In the genomic region with DNA sequence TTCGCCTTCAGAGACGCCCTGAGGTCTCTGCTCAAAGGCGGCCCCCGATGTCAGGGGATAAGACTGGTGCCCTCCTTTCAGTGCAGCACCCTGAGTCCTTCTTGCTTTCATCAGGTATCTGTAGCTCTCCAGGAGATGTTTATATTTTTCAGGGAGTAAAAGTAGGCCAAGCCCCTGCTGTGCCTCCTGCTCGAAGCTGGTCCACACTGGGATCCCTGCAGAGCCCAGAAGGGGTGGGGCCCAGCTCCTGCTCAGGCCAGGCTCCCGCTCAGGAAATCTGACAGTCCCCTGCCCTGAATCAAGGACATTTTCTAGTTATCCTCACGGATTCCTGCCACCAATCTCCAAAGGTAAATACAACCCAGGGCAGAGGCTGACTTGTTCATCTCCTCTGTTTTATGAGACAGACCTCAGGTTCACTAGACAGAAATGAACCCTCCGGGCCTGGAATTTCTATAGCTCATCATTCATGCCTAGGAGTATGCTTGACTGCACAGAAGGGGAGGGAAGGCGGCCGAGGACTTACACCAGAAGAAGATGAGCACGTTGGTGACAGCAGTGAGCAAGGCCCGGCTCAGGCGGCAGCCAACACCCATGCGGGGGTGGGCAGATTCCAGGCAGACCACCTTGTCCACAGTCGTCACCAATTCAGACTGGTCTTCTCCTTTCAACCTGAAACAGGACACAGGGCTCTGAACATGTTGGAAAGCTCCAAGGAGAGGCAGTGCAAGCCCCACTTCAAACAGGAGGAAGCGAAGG, we compare ENCODE assay signal across 18 cellular contexts. TPM values are rescaled to one million over a fixed set of nuclear protein-coding genes. Genes with fewer than 3 reads are reported as not detected.
DNase-seq lines count a peak whose midpoint lies in the region; ATAC-seq and TF ChIP-seq lines count a peak whose summit lies in the region.
"Had no signal": no experiment of that assay in that cellular context is flagged by ENCODE, and none has a peak within 500 bp of the region (broad histone marks: within the 10 kb centered on the region; RNA-seq: fewer than 3 reads in every experiment).

No MANE protein-coding gene starts in this region.

- no peak overlapping the region for H3K4me3 Mint-ChIP-seq in brain
- H3K4me3 Mint-ChIP-seq: CD4-positive, alpha-beta memory T cell had no signal

- no peak for TF ChIP-seq POLR2A in gastrocnemius medialis (IDR thresholded peaks at IDR 0.05)

- H3K36me3 ChIP-seq in left ventricle myocardium inferior (peaks cover 93% of the 10 kb centered on the region), mesenchymal stem cell (ENCODE audit: control insufficient read depth in 1 of 2, insufficient read depth in 2 of 2, low read depth in 1 of 2, low read length in 2 of 2) (peaks cover 78 to 96% of the 10 kb centered on the region in 2 experiments), gastrocnemius medialis (peaks cover 2 to 92% of the 10 kb centered on the region in 2 donors)

- peak; percentile 34 for DNase-seq in Right ventricle myocardium inferior (ENCODE audit: missing footprints)
- no peak for DNase-seq in left ventricle myocardium inferior
- no peak for DNase-seq in mesenchymal stem cell
- no peak for DNase-seq in gastrocnemius medialis
- DNase-seq in dermis blood vessel endothelial cell, result no peak
- DNase-seq: CD4-positive, alpha-beta memory T cell; DMS79 treated with DMSO at 0.1 percent for 48 hours; NCI-H1105 treated with DMSO at 0.1 percent for 48 hours; NCI-H1694 treated with DMSO at 0.1 percent for 48 hours; NCI-H2107; NCI-H2227 treated with DMSO at 0.1 percent for 48 hours; NCI-H524; Right ventricle myocardium superior had no signal

- peaks cover 64% of the 10 kb centered on the region for H3K4me1 Mint-ChIP-seq in brain

- H3K4me2 ChIP-seq in mesenchymal stem cell (ENCODE audit: low read length, poor library complexity, severe bottlenecking), result no peak overlapping the region

- H3K9ac ChIP-seq in mesenchymal stem cell (ENCODE audit: low read length), result no peak overlapping the region

- TF ChIP-seq CTCF in left ventricle myocardium inferior (IDR thresholded peaks at IDR 0.05; ENCODE audit: borderline replicate concordance) (no peak), brain (conservative IDR thresholded peaks at IDR 0.05) (no peak), gastrocnemius medialis (IDR thresholded peaks at IDR 0.05 in 4 of 5, conservative IDR thresholded peaks at IDR 0.05 in 1 of 5) (no peak)

- H3K23ac ChIP-seq in mesenchymal stem cell (ENCODE audit: low read length in 2 of 2), result no peak overlapping the region

- peak overlapping the region in 3 of 5 experiments; percentile 20 to 90 (median 88) for H3K27ac Mint-ChIP-seq in brain

- no peak overlapping the region for H2BK12ac ChIP-seq in mesenchymal stem cell (ENCODE audit: low read length in 2 of 2)

- H3K27me3 ChIP-seq in left ventricle myocardium inferior (ENCODE audit: low read depth) (no peaks in the 10 kb centered on the region), mesenchymal stem cell (ENCODE audit: control insufficient read depth in 1 of 2, insufficient read depth in 1 of 2, low read length in 2 of 2) (no peaks in the 10 kb centered on the region), gastrocnemius medialis (no peaks in the 10 kb centered on the region)
- H3K27me3 ChIP-seq: BE2C had no signal

- H3K27ac ChIP-seq in left ventricle myocardium inferior (replicated peaks) (no peak overlapping the region), mesenchymal stem cell (ENCODE audit: low read length, poor library complexity, severe bottlenecking) (peak overlapping the region; percentile 74), gastrocnemius medialis (no peak overlapping the region)
- H3K27ac ChIP-seq: 22Rv1 had no signal

- no peak overlapping the region for H2BK15ac ChIP-seq in mesenchymal stem cell (ENCODE audit: low read depth, poor library complexity, severe bottlenecking)

- peaks cover 53% of the 10 kb centered on the region for H3K36me3 Mint-ChIP-seq in brain

- no peak overlapping the region for H3K4ac ChIP-seq in mesenchymal stem cell (ENCODE audit: low read depth in 1 of 2, low read length in 2 of 2)

- no peak overlapping the region for H3K14ac ChIP-seq in mesenchymal stem cell (ENCODE audit: low read length in 2 of 2)

- H2AK5ac ChIP-seq in mesenchymal stem cell (ENCODE audit: low read length, severe bottlenecking), result peak overlapping the region; percentile 16

- H3K9me3 Mint-ChIP-seq in brain, result no peaks in the 10 kb centered on the region
- H3K9me3 Mint-ChIP-seq: CD4-positive, alpha-beta memory T cell had no signal

- in situ Hi-C loops in gastrocnemius medialis (cut with MboI; ENCODE audit: low sequenced_read_pairs in 4 of 4), result loop anchor here in 3 of 4 donors (10.0 kb wide), 3 partner anchors 73 to 377 kb away; no protein-coding TSS in a partner anchor

- H2BK120ac ChIP-seq in mesenchymal stem cell (ENCODE audit: low read depth, low read length), result no peak overlapping the region

- intact Hi-C loops in Right ventricle myocardium inferior (cut with DNase I), result no loop called here
- intact Hi-C loops in left ventricle myocardium inferior (cut with micrococcal nuclease), result no loop called here
- intact Hi-C loops in gastrocnemius medialis (cut with DNase I; ENCODE audit: low total_unique reads), result no loop called here

- H3K9me3 ChIP-seq in left ventricle myocardium inferior (replicated peaks) (no peaks in the 10 kb centered on the region), mesenchymal stem cell (ENCODE audit: control insufficient read depth, low read length) (no peaks in the 10 kb centered on the region), gastrocnemius medialis (no peaks in the 10 kb centered on the region)
- H3K9me3 ChIP-seq: BE2C had no signal

- H3K18ac ChIP-seq in mesenchymal stem cell (ENCODE audit: low read depth in 1 of 2, low read length in 2 of 2), result no peak overlapping the region

- no peak for ATAC-seq in Right ventricle myocardium inferior
- no peak for ATAC-seq in HG03108 (IDR thresholded peaks at IDR 0.05; ENCODE audit: unreplicated experiment)
- ATAC-seq in gastrocnemius medialis, result no peak
- no peak for ATAC-seq in HG03045 (IDR thresholded peaks at IDR 0.05; ENCODE audit: unreplicated experiment)

- peaks cover 3% of the 10 kb centered on the region for H3K27me3 Mint-ChIP-seq in brain
- H3K27me3 Mint-ChIP-seq: CD4-positive, alpha-beta memory T cell had no signal

- no peak overlapping the region for H4K8ac ChIP-seq in mesenchymal stem cell (ENCODE audit: low read length)

- 86% methylated on average over 16 of the region's 16 CpGs for WGBS in mesenchymal stem cell

- H3K4me1 ChIP-seq in left ventricle myocardium inferior (peaks cover 30% of the 10 kb centered on the region), mesenchymal stem cell (ENCODE audit: control insufficient read depth, insufficient read depth, low read depth, low read length) (peaks cover 55% of the 10 kb centered on the region), gastrocnemius medialis (peaks cover 7 to 9% of the 10 kb centered on the region in 2 donors)

- peaks cover 28% of the 10 kb centered on the region for H3K79me1 ChIP-seq in mesenchymal stem cell (replicated peaks; ENCODE audit: low read length, poor library complexity, severe bottlenecking)

- H2BK5ac ChIP-seq in mesenchymal stem cell (ENCODE audit: low read depth, low read length, poor library complexity, severe bottlenecking), result no peak overlapping the region

- no peak overlapping the region for H2AFZ ChIP-seq in mesenchymal stem cell (ENCODE audit: low read depth, low read length)

- no peak overlapping the region for H4K91ac ChIP-seq in mesenchymal stem cell (ENCODE audit: low read length)

- H3K4me3 ChIP-seq in left ventricle myocardium inferior, result no peak overlapping the region
- no peak overlapping the region for H3K4me3 ChIP-seq in mesenchymal stem cell (ENCODE audit: insufficient read depth in 1 of 2, low read depth in 1 of 2, low read length in 2 of 2)
- no peak overlapping the region for H3K4me3 ChIP-seq in gastrocnemius medialis

RNA-seq across cellular contexts. Expression of a gene that starts 11.0 kb away (rescaled TPM):
- total RNA-seq in Right ventricle myocardium inferior, result 23.2 TPM
- 22.2 TPM for total RNA-seq in left ventricle myocardium inferior
- 49.4 TPM for polyA plus RNA-seq in brain (ENCODE audit: insufficient read depth, low read depth, low replicate concordance)
- 37.2 TPM for polyA plus RNA-seq in mesenchymal stem cell (2013, experiment 1 of 2)
- 35.9 TPM for polyA plus RNA-seq in mesenchymal stem cell (2013, experiment 2 of 2)
- total RNA-seq in gastrocnemius medialis, result 10 to 100 TPM; 34.1 to 39.1 (median 38.1) TPM
- total RNA-seq in dermis blood vessel endothelial cell, result 53.8 and 58.5 TPM in 2 replicates

RNA-seq across cellular contexts. Expression of a gene that starts 25.9 kb away (rescaled TPM):
- total RNA-seq in Right ventricle myocardium inferior (not detected), left ventricle myocardium inferior (not detected), gastrocnemius medialis (not detected), dermis blood vessel endothelial cell (not detected in 2 replicates)
- not detected for polyA plus RNA-seq in brain (ENCODE audit: insufficient read depth, low read depth, low replicate concordance)
- not detected for polyA plus RNA-seq in mesenchymal stem cell (2013, experiment 1 of 2)
- polyA plus RNA-seq in mesenchymal stem cell (2013, experiment 2 of 2), result not detected
- total RNA-seq: CD4-positive, alpha-beta memory T cell; Right ventricle myocardium superior had no signal
- polyA plus RNA-seq: CD4-positive, alpha-beta memory T cell had no signal

RNA-seq across cellular contexts. Expression of a gene that starts 31.2 kb away (rescaled TPM):
- total RNA-seq in Right ventricle myocardium inferior, result 47.6 TPM
- total RNA-seq in left ventricle myocardium inferior, result 42.0 TPM
- polyA plus RNA-seq in brain (ENCODE audit: insufficient read depth, low read depth, low replicate concordance), result 6.4 TPM
- 6.7 TPM for polyA plus RNA-seq in mesenchymal stem cell (2013, experiment 1 of 2)
- 6.5 TPM for polyA plus RNA-seq in mesenchymal stem cell (2013, experiment 2 of 2)
- total RNA-seq in gastrocnemius medialis, result 100 to 1,000 TPM; 287 to 570 (median 348) TPM
- total RNA-seq in dermis blood vessel endothelial cell, result under 0.01 and 0.05 TPM in 2 replicates
- total RNA-seq: CD4-positive, alpha-beta memory T cell had no signal
- polyA plus RNA-seq: CD4-positive, alpha-beta memory T cell had no signal

Comparison
In these comparisons a context has a peak if more than half of its experiments do, and no peak if none do; other contexts are left out.
1. RNA of a gene that starts 31.2 kb away (total RNA-seq): 287 to 570 TPM in gastrocnemius medialis, 47.6 TPM in Right ventricle myocardium inferior (single experiment) and 42.0 TPM in left ventricle myocardium inferior (single experiment); under 0.01 to 0.05 TPM in dermis blood vessel endothelial cell; every median in the first group is over 10 times any median in the second.